Comparison of ENCODE assay signal across 10 cellular contexts in the genomic region with DNA sequence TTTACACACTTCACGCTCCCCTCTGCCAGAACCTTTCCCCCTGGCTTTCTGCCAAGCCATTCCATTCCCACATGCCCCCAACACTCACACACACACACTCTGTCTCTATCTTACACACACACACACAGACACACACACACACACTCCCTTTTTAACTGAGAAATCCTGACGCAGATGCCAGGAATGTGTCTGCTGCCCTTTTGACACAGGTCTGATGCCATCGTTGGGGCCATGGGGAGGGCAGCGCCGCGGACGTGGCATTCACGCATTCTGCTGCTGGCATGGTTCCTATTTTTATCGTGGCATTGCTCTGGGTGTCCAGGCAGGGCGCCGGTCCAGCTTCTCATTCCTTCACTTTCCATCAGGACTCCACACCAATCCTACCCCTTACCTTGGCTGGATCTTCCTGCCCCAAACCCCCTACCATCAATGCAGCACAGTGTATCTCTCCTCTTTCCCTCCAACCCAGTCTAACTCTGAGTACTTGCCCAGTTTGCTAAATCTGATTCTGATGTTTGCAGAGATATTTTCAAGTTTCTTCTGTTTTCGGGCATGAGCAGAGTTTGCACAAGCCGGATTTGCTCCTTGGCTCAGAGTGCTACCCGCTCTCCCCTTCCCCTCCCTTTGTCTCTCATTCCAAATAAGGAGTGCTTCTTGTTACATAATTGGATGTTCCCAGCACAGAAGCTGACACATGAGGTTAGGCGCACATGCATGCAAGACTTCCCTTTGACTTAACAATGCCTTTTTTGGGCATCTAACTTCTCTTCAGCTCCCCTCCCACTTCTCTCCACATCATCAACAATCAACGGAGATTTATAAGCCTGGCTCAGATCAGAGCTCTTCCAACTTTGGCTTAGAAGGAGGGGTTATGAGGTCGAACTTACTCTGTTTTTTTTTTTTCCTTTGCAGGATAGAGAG. TPM values are rescaled to one million over a fixed set of nuclear protein-coding genes. Genes with fewer than 3 reads are reported as not detected.
A peak's percentile ranks its signal among the peaks of the same experiment; 100 is the strongest.
DNase-seq lines count a peak whose midpoint lies in the region; ATAC-seq and TF ChIP-seq lines count a peak whose summit lies in the region.
"Had no signal": no experiment of that assay in that cellular context is flagged by ENCODE, and none has a peak within 500 bp of the region (broad histone marks: within the 10 kb centered on the region; RNA-seq: fewer than 3 reads in every experiment).

No MANE protein-coding gene starts in this region.

- peak; percentile 69 to 91 (median 83) for ATAC-seq in psoas muscle
- ATAC-seq in HG03342 (IDR thresholded peaks at IDR 0.05; ENCODE audit: unreplicated experiment), result no peak
- no peak for ATAC-seq in GM21786 (IDR thresholded peaks at IDR 0.05; ENCODE audit: unreplicated experiment)
- ATAC-seq in HG02623 (IDR thresholded peaks at IDR 0.05; ENCODE audit: unreplicated experiment), result no peak

- peak overlapping the region; percentile 65 for H3K27ac ChIP-seq in VCaP
- H3K27ac ChIP-seq in psoas muscle, result peak overlapping the region; percentile 68

- peaks cover 35% of the 10 kb centered on the region for H3K4me1 ChIP-seq in psoas muscle

- H3K27me3 ChIP-seq in psoas muscle (ENCODE audit: insufficient read depth in 3 of 3, low read length in 2 of 3), result no peaks in the 10 kb centered on the region

- H3K36me3 ChIP-seq in psoas muscle (ENCODE audit: insufficient read depth in 1 of 2, low read depth in 1 of 2), result peaks cover 25 to 88% of the 10 kb centered on the region in 2 donors

- intact Hi-C loops in head of caudate nucleus (cut with DNase I), result loop anchor here (10.0 kb wide), 1 partner anchor 463 kb away; no protein-coding TSS in a partner anchor
- intact Hi-C loops in psoas muscle (cut with DNase I), result loop anchor here (5.0 to 10.0 kb wide), 2 partner anchors 35 to 683 kb away; no protein-coding TSS in a partner anchor

- no peaks in the 10 kb centered on the region for H3K9me3 ChIP-seq in psoas muscle

- DNase-seq in AG20443 (ENCODE audit: low spot score) (peak; percentile 90), head of caudate nucleus (peak in 29 of 42 donors; percentile 20 to 82 (median 54)), psoas muscle (peak; percentile 65 to 81), NCI-H2196 treated with DMSO at 0.1 percent for 48 hours (lab: John Stamatoyannopoulos, UW; ENCODE audit: unreplicated experiment) (no peak)
- DNase-seq: DMS53, NCI-H2029 had no signal

- no peak overlapping the region for H3K4me3 ChIP-seq in psoas muscle

- TF ChIP-seq CTCF in VCaP (conservative IDR thresholded peaks at IDR 0.05) (no peak), psoas muscle (IDR thresholded peaks at IDR 0.05) (no peak)

- WGBS in psoas muscle, 3 donors, result 19 to 34% (median 23%) methylated on average over 17 of the region's 17 CpGs

RNA-seq across cellular contexts. Expression of a gene that starts 18.8 kb away (rescaled TPM):
- total RNA-seq in psoas muscle, result 10 to 100 TPM; 32.6 to 48.3 (median 37.3) TPM
- 10 to 100 TPM; 21.4 to 66.2 (median 24.7) TPM for polyA plus RNA-seq in psoas muscle

Comparison
In these comparisons a context has a peak if more than half of its experiments do, and no peak if none do; other contexts are left out.
1. ATAC-seq: peak in psoas muscle (4 of 4); none in HG03342 (single experiment), GM21786 (single experiment) and HG02623 (single experiment).